ENCODE assay signal across 21 cellular contexts in genomic region chr3:20316238-20316637, GRCh38.
DNase-seq lines count a peak whose midpoint lies in the region; TF ChIP-seq lines count a peak whose summit lies in the region.
"Had no signal": no experiment of that assay in that cellular context is flagged by ENCODE, and none has a peak within 500 bp of the region (broad histone marks: within the 10 kb centered on the region; RNA-seq: fewer than 3 reads in every experiment).

No MANE protein-coding gene starts in this region.

- POLR2A ChIA-PET in CD8-positive, alpha-beta memory T cell (lab: Charles Lee) = no interaction called here

- H3K27me3 Mint-ChIP-seq in CD8-positive, alpha-beta memory T cell = peaks cover 0 to 4% of the 10 kb centered on the region in 2 donors
- H3K27me3 Mint-ChIP-seq: activated CD8-positive, alpha-beta T cell treated with anti-CD3 and anti-CD28 coated beads for 36 hours; activated naive CD8-positive, alpha-beta T cell treated with anti-CD3 and anti-CD28 coated beads for 36 hours; CD4-positive, CD25-positive, alpha-beta regulatory T cell had no signal

- H3K27me3 ChIP-seq in MG63 (no peaks in the 10 kb centered on the region), tibial artery (no peaks in the 10 kb centered on the region)
- H3K27me3 ChIP-seq in CD8-positive, alpha-beta memory T cell (ENCODE audit: insufficient read depth, low read length, poor library complexity, severe bottlenecking) = no peaks in the 10 kb centered on the region
- H3K27me3 ChIP-seq: gastrocnemius medialis, SJCRH30 had no signal

- H3K4me3 ChIP-seq in MG63 = no peak overlapping the region
- H3K4me3 ChIP-seq in tibial artery = no peak overlapping the region
- H3K4me3 ChIP-seq in CD8-positive, alpha-beta memory T cell (ENCODE audit: low read length) = no peak overlapping the region
- H3K4me3 ChIP-seq: gastrocnemius medialis, lung, SJCRH30, smooth muscle cell had no signal

- H3K9me3 Mint-ChIP-seq in CD8-positive, alpha-beta memory T cell = peaks cover 0 to 2% (median 0%) of the 10 kb centered on the region in 5 donors
- H3K9me3 Mint-ChIP-seq: activated CD8-positive, alpha-beta T cell treated with anti-CD3 and anti-CD28 coated beads for 36 hours; activated naive CD8-positive, alpha-beta T cell treated with anti-CD3 and anti-CD28 coated beads for 36 hours; CD4-positive, CD25-positive, alpha-beta regulatory T cell had no signal

- DNase-seq in MG63 = peak; percentile 2
- DNase-seq in cerebellum (ENCODE audit: low spot score) = peak; percentile 14
- DNase-seq in medulla oblongata (ENCODE audit: extremely low spot score) = peak; percentile 24
- DNase-seq in tibial artery = peak in 1 of 2 donors; percentile 76
- no peak for DNase-seq in SHP77 (lab: John Stamatoyannopoulos, UW)
- DNase-seq in CD8-positive, alpha-beta memory T cell = no peak
- no peak for DNase-seq in SKM-1 (lab: John Stamatoyannopoulos, UW; ENCODE audit: unreplicated experiment)
- DNase-seq: activated CD4-positive, alpha-beta T cell treated with anti-CD3 and anti-CD28 coated beads for 1 hour; activated CD8-positive, alpha-beta T cell treated with anti-CD3 and anti-CD28 coated beads for 36 hours; activated naive CD8-positive, alpha-beta T cell treated with anti-CD3 and anti-CD28 coated beads for 36 hours; CD4-positive, CD25-positive, alpha-beta regulatory T cell; DMS 273 treated with DMSO at 0.1 percent for 48 hours; effector memory CD4-positive, alpha-beta T cell; gastrocnemius medialis; NCI-H1105; NCI-H2081 treated with DMSO at 0.1 percent for 48 hours; SJCRH30; stimulated activated CD4-positive, alpha-beta T cell treated with anti-CD3 and anti-CD28 coated beads, Interleukin-2, amount 100 ng/mL, for 24 hours; T-helper 17 cell had no signal

- no peak overlapping the region for H3K27ac Mint-ChIP-seq in CD8-positive, alpha-beta memory T cell
- H3K27ac Mint-ChIP-seq: activated CD8-positive, alpha-beta T cell treated with anti-CD3 and anti-CD28 coated beads for 36 hours; activated naive CD8-positive, alpha-beta T cell treated with anti-CD3 and anti-CD28 coated beads for 36 hours; CD4-positive, CD25-positive, alpha-beta regulatory T cell; T-helper 17 cell had no signal

- H3K4me1 ChIP-seq in tibial artery = peaks cover 0 to 61% (median 7%) of the 10 kb centered on the region in 4 donors
- H3K4me1 ChIP-seq in CD8-positive, alpha-beta memory T cell (ENCODE audit: insufficient read depth, low read length) = no peaks in the 10 kb centered on the region
- H3K4me1 ChIP-seq: SJCRH30 had no signal

- no peak overlapping the region for H3K4me3 Mint-ChIP-seq in CD8-positive, alpha-beta memory T cell
- H3K4me3 Mint-ChIP-seq: activated CD8-positive, alpha-beta T cell treated with anti-CD3 and anti-CD28 coated beads for 36 hours; activated naive CD8-positive, alpha-beta T cell treated with anti-CD3 and anti-CD28 coated beads for 36 hours; CD4-positive, CD25-positive, alpha-beta regulatory T cell; T-helper 17 cell had no signal

- peak overlapping the region; percentile 61 to 66 for H3K27ac ChIP-seq in tibial artery
- H3K27ac ChIP-seq in CD8-positive, alpha-beta memory T cell (ENCODE audit: low read depth, low read length) = no peak overlapping the region
- H3K27ac ChIP-seq: gastrocnemius medialis, SJCRH30 had no signal

- H3K9me3 ChIP-seq in MG63 (no peaks in the 10 kb centered on the region), tibial artery (no peaks in the 10 kb centered on the region)
- no peaks in the 10 kb centered on the region for H3K9me3 ChIP-seq in CD8-positive, alpha-beta memory T cell (ENCODE audit: low read length)
- H3K9me3 ChIP-seq: gastrocnemius medialis, SJCRH30 had no signal

- no peaks in the 10 kb centered on the region for H3K36me3 ChIP-seq in MG63
- H3K36me3 ChIP-seq in tibial artery = no peaks in the 10 kb centered on the region
- no peaks in the 10 kb centered on the region for H3K36me3 ChIP-seq in CD8-positive, alpha-beta memory T cell (ENCODE audit: insufficient read depth, low read length)
- H3K36me3 ChIP-seq: gastrocnemius medialis, SJCRH30 had no signal

- CTCF ChIA-PET in CD8-positive, alpha-beta memory T cell (lab: Charles Lee) = no interaction called here

- peaks cover 0 to 1% (median 0%) of the 10 kb centered on the region in 3 donors for H3K4me1 Mint-ChIP-seq in CD8-positive, alpha-beta memory T cell
- H3K4me1 Mint-ChIP-seq: activated naive CD8-positive, alpha-beta T cell treated with anti-CD3 and anti-CD28 coated beads for 36 hours; CD4-positive, CD25-positive, alpha-beta regulatory T cell; T-helper 17 cell had no signal

- intact Hi-C loops in tibial artery (cut with DNase I; ENCODE audit: low total_unique reads) = no loop called here

- H3K36me3 Mint-ChIP-seq in CD8-positive, alpha-beta memory T cell = peaks cover 0 to 14% (median 0%) of the 10 kb centered on the region in 3 donors

- TF ChIP-seq CTCF in tibial artery (IDR thresholded peaks at IDR 0.05) = no peak

Comparison
In these comparisons a context has a peak if more than half of its experiments do, and no peak if none do; other contexts are left out.
1. DNase-seq: peak in MG63 (single experiment), cerebellum (single experiment) and medulla oblongata (single experiment); none in SHP77 (0 of 2), CD8-positive, alpha-beta memory T cell (0 of 5) and SKM-1 (single experiment).